ENCODE assay signal across 10 cellular contexts in genomic region chr3:155233213-155233612, GRCh38.
A peak's percentile ranks its signal among the peaks of the same experiment; 100 is the strongest.
DNase-seq lines count a peak whose midpoint lies in the region; ATAC-seq and TF ChIP-seq lines count a peak whose summit lies in the region.
"Had no signal": no experiment of that assay in that cellular context is flagged by ENCODE, and none has a peak within 500 bp of the region (broad histone marks: within the 10 kb centered on the region; RNA-seq: fewer than 3 reads in every experiment).

No MANE protein-coding gene starts in this region.

- no peak overlapping the region for H2BK120ac ChIP-seq in trophoblast cell (ENCODE audit: insufficient read depth, low read length, poor library complexity)

- no peak overlapping the region for H3K14ac ChIP-seq in trophoblast cell (ENCODE audit: low read length)

- H3K4ac ChIP-seq in trophoblast cell (ENCODE audit: low read depth, low read length), result no peak overlapping the region

- 0 out of 22 replicates have a peak overlapping the region, but pooled peaks of 2 of the 11 experiments have one; percentile 8 to 37 for H3K9ac ChIP-seq in BLaER1 treated with 17β-estradiol and CSF1 and Interleukin-3, amounts not matched to agents 10 nM and 100 nM
- H3K9ac ChIP-seq in trophoblast cell (ENCODE audit: low read length), result no peak overlapping the region

- H4K8ac ChIP-seq in trophoblast cell (ENCODE audit: low read depth, low read length), result no peak overlapping the region

- H4K20me1 ChIP-seq in BLaER1 treated with 17β-estradiol and CSF1 and Interleukin-3, amounts not matched to agents 10 nM and 100 nM, result no peaks in the 10 kb centered on the region
- no peaks in the 10 kb centered on the region for H4K20me1 ChIP-seq in OCI-LY7 (ENCODE audit: insufficient read depth, low read length)

- peak overlapping the region; percentile 97 for H3K23ac ChIP-seq in trophoblast cell (ENCODE audit: low read length)

- no peak overlapping the region for H3K4me3 ChIP-seq in BLaER1 treated with 17β-estradiol and CSF1 and Interleukin-3, amounts not matched to agents 10 nM and 100 nM
- H3K4me3 ChIP-seq in OCI-LY7 (ENCODE audit: low read depth, low read length, poor library complexity, severe bottlenecking), result no peak overlapping the region
- no peak overlapping the region for H3K4me3 ChIP-seq in fibroblast of mammary gland (ENCODE audit: control insufficient read depth, low read depth, low read length)
- H3K4me3 ChIP-seq in trophoblast cell (ENCODE audit: low read depth, low read length), result no peak overlapping the region

- H4K12ac ChIP-seq in trophoblast cell (ENCODE audit: low read depth, low read length), result no peak overlapping the region

- intact Hi-C loops in OCI-LY7 (cut with micrococcal nuclease; ENCODE audit: unreplicated experiment), result no loop called here

- H3K4me3 Mint-ChIP-seq in WTC11, result no peak overlapping the region

- BruUV-seq in OCI-LY7 (replicated peaks; lab: Mats Ljungman, UMichigan), result no TSS peak

- H3K9me3 Mint-ChIP-seq in WTC11, result peaks cover 30% of the 10 kb centered on the region

- H3K9me2 ChIP-seq in OCI-LY7 (ENCODE audit: insufficient read depth, low read length), result no peaks in the 10 kb centered on the region

- H4K91ac ChIP-seq in trophoblast cell (ENCODE audit: low read depth, low read length), result no peak overlapping the region

- H3K4me2 ChIP-seq in BLaER1 treated with 17β-estradiol and CSF1 and Interleukin-3, amounts not matched to agents 10 nM and 100 nM, result peak overlapping the region in 9 of 11 experiments; percentile 51 to 84 (median 74); a peak in 18 of 22 replicates
- H3K4me2 ChIP-seq in OCI-LY7 (ENCODE audit: low read length), result no peak overlapping the region
- H3K4me2 ChIP-seq in trophoblast cell (ENCODE audit: low read length), result no peak overlapping the region

- WGBS in trophoblast cell (ENCODE audit: extremely low coverage, insufficient coverage, insufficient read length), result no CpG with 5 or more reads among the region's 2 CpGs

- H2AFZ ChIP-seq in OCI-LY7 (ENCODE audit: low read length) (peak overlapping the region; percentile 43), trophoblast cell (ENCODE audit: insufficient read depth, low read length, poor library complexity) (no peak overlapping the region)

- H3K36me3 Mint-ChIP-seq in WTC11, result peaks cover 9% of the 10 kb centered on the region; the same call in 1 of the 2 replicates

- DNase-seq in OCI-LY7 (ENCODE audit: low spot score) (no peak), fibroblast of mammary gland (ENCODE audit: low read depth) (peak; percentile 99), trophoblast cell (no peak), WTC11 (ENCODE audit: low spot score) (no peak), GM10266 (ENCODE audit: extremely low spot score) (no peak)
- DNase-seq: activated CD8-positive, alpha-beta memory T cell treated with anti-CD3 and anti-CD28 coated beads, Interleukin-2, amount 50 U/mL, for 48 hours; stimulated activated CD4-positive, alpha-beta T cell treated with anti-CD3 and anti-CD28 coated beads, Interleukin-1b, Interleukin-23, amount 100 ng/mL, for 48 hours had no signal

- CTCF ChIA-PET in OCI-LY7 (lab: Charles Lee; ENCODE audit: unreplicated experiment) (no interaction called here), WTC11 (lab: Charles Lee) (interaction anchor here (1.3 kb wide), 1 partner anchor 777 kb away, joined by 3 read pairs; no protein-coding TSS in a partner anchor)

- H3K79me2 ChIP-seq in OCI-LY7 (ENCODE audit: insufficient read depth, low read depth, low read length) (no peaks in the 10 kb centered on the region), trophoblast cell (ENCODE audit: control insufficient read depth, insufficient read depth, low read length, poor library complexity) (no peaks in the 10 kb centered on the region)

- no peaks in the 10 kb centered on the region for H3K27me3 Mint-ChIP-seq in WTC11 (ENCODE audit: low read depth)

- peaks cover under 1 to 39% (median 30%) of the 10 kb centered on the region in 11 experiments; a peak in 16 of 22 replicates for H3K9me3 ChIP-seq in BLaER1 treated with 17β-estradiol and CSF1 and Interleukin-3, amounts not matched to agents 10 nM and 100 nM (replicated peaks in 1 of 11)
- H3K9me3 ChIP-seq in OCI-LY7 (ENCODE audit: low read length) (no peaks in the 10 kb centered on the region), trophoblast cell (ENCODE audit: insufficient read depth, low read depth, low read length) (peaks cover 2% of the 10 kb centered on the region)

- POLR2A ChIA-PET in OCI-LY7 (lab: Charles Lee) (interaction anchor here (0.7 to 1.8 kb wide), 4 partner anchors 11 to 1929 kb away, joined by 3 to 7 read pairs (median 3); no protein-coding TSS in a partner anchor), WTC11 (lab: Charles Lee) (no interaction called here)

- H3K4me1 Mint-ChIP-seq in WTC11, result no peaks in the 10 kb centered on the region

- no peaks in the 10 kb centered on the region for H3K79me1 ChIP-seq in trophoblast cell (ENCODE audit: low read length)

- H2AK5ac ChIP-seq in trophoblast cell (ENCODE audit: low read length), result peak overlapping the region; percentile 11

- peak overlapping the region; percentile 37 for H2BK12ac ChIP-seq in trophoblast cell (ENCODE audit: low read length)

- no peaks in the 10 kb centered on the region for H3K27me3 ChIP-seq in BLaER1 treated with 17β-estradiol and CSF1 and Interleukin-3, amounts not matched to agents 10 nM and 100 nM
- no peaks in the 10 kb centered on the region for H3K27me3 ChIP-seq in trophoblast cell (ENCODE audit: insufficient read depth, low read length)

- no peaks in the 10 kb centered on the region; a peak in 1 of 22 replicates for H3K36me3 ChIP-seq in BLaER1 treated with 17β-estradiol and CSF1 and Interleukin-3, amounts not matched to agents 10 nM and 100 nM
- no peaks in the 10 kb centered on the region for H3K36me3 ChIP-seq in OCI-LY7 (ENCODE audit: insufficient read depth, low read length)
- no peaks in the 10 kb centered on the region for H3K36me3 ChIP-seq in trophoblast cell (ENCODE audit: control insufficient read depth in 1 of 2, insufficient read depth in 2 of 2, low read length in 2 of 2)

- H3K27ac Mint-ChIP-seq in WTC11, result no peak overlapping the region

- ATAC-seq in GM19397 (IDR thresholded peaks at IDR 0.05; ENCODE audit: unreplicated experiment) (no peak), HG03520 (IDR thresholded peaks at IDR 0.05; ENCODE audit: unreplicated experiment) (no peak), WTC11 (no peak)

- peaks cover 12 to 61% (median 51%) of the 10 kb centered on the region in 10 experiments for H3K4me1 ChIP-seq in BLaER1 treated with 17β-estradiol and CSF1 and Interleukin-3, amounts not matched to agents 10 nM and 100 nM
- H3K4me1 ChIP-seq in OCI-LY7 (ENCODE audit: insufficient read depth, low read length, poor library complexity, severe bottlenecking) (peaks cover 7% of the 10 kb centered on the region), trophoblast cell (ENCODE audit: control insufficient read depth in 1 of 2, insufficient read depth in 2 of 2, low read length in 2 of 2) (no peaks in the 10 kb centered on the region)

- TF ChIP-seq CTCF in OCI-LY7 (conservative IDR thresholded peaks at IDR 0.05; ENCODE audit: low read length) (no peak), fibroblast of mammary gland (conservative IDR thresholded peaks at IDR 0.05; ENCODE audit: control insufficient read depth, insufficient read depth, low read depth, low read length) (no peak), WTC11 (IDR thresholded peaks at IDR 0.05) (no peak), GM10266 (IDR thresholded peaks at IDR 0.05; ENCODE audit: control insufficient read depth, insufficient read depth, low read depth, missing control alignments) (no peak)

- H3K27ac ChIP-seq in BLaER1 treated with 17β-estradiol and CSF1 and Interleukin-3, amounts not matched to agents 10 nM and 100 nM, result peak overlapping the region in 8 of 11 experiments; percentile 34 to 83 (median 70); a peak in 13 of 22 replicates
- H3K27ac ChIP-seq in OCI-LY7 (ENCODE audit: low read depth, low read length, poor library complexity, severe bottlenecking) (no peak overlapping the region), trophoblast cell (ENCODE audit: low read depth, low read length) (no peak overlapping the region)

- no peak overlapping the region for H3K18ac ChIP-seq in trophoblast cell (ENCODE audit: low read length)

- H2BK5ac ChIP-seq in trophoblast cell (ENCODE audit: low read depth, low read length, poor library complexity), result no peak overlapping the region

TF ChIP-seq in WTC11, 78 proteins besides CTCF, POLR2A, EP300 and RAD21 (continues in another document):
- TF ChIP-seq FOXP4 (CRISPR knock-in tag; IDR thresholded peaks at IDR 0.05) (no peak), SOX15 (CRISPR knock-in tag; IDR thresholded peaks at IDR 0.05) (no peak), CREB1 (CRISPR knock-in tag; IDR thresholded peaks at IDR 0.05) (no peak), HMGXB4 (CRISPR knock-in tag; IDR thresholded peaks at IDR 0.05) (no peak), CREM (CRISPR knock-in tag; IDR thresholded peaks at IDR 0.05) (no peak)

Comparison
In these comparisons a context has a peak if more than half of its experiments do, and no peak if none do; other contexts are left out.
1. H3K27ac ChIP-seq: peak in BLaER1 treated with 17β-estradiol and CSF1 and Interleukin-3, amounts not matched to agents 10 nM and 100 nM (8 of 11); none in OCI-LY7 (single experiment) and trophoblast cell (single experiment).
2. H3K4me2 ChIP-seq: peak in BLaER1 treated with 17β-estradiol and CSF1 and Interleukin-3, amounts not matched to agents 10 nM and 100 nM (9 of 11); none in OCI-LY7 (single experiment) and trophoblast cell (single experiment).